28 cellular contexts compared by ENCODE assay signal in genomic region chr14:65804752-65805473, GRCh38.
DNase-seq lines count a peak whose midpoint lies in the region; ATAC-seq, FAIRE-seq and TF ChIP-seq lines count a peak whose summit lies in the region.
"Had no signal": no experiment of that assay in that cellular context is flagged by ENCODE, and none has a peak within 500 bp of the region (broad histone marks: within the 10 kb centered on the region; RNA-seq: fewer than 3 reads in every experiment).

No MANE protein-coding gene starts in this region.

- TF ChIP-seq CTCF in psoas muscle (IDR thresholded peaks at IDR 0.05): no peak

- H3K36me3 ChIP-seq in psoas muscle (ENCODE audit: insufficient read depth in 1 of 2, low read depth in 1 of 2): no peaks in the 10 kb centered on the region
- H3K36me3 ChIP-seq: BE2C, lower lobe of right lung, upper lobe of right lung had no signal

- ATAC-seq in activated T-cell treated with anti-CD3 and anti-CD28 coated beads, Interleukin-2, amount 50 U/mL, for 72 hours (replicated peaks in 1 of 2): peak; percentile 62 to 74
- ATAC-seq in GM19023 (IDR thresholded peaks at IDR 0.05; ENCODE audit: unreplicated experiment): peak; percentile 52
- peak; percentile 88 for ATAC-seq in stimulated activated naive CD8-positive, alpha-beta T cell treated with anti-CD3 and anti-CD28 coated beads, Interleukin-15, amount 100 ng/mL, for 72 hours
- ATAC-seq in psoas muscle: no peak
- ATAC-seq: CD8-positive, alpha-beta T cell; lower lobe of right lung; mucosa of descending colon; natural killer cell; upper lobe of right lung had no signal

- FAIRE-seq in HTR-8/SVneo (lab: Jason Lieb, UNC): peak; percentile 63
- FAIRE-seq: H1, RCC 7860 had no signal

- H3K27me3 Mint-ChIP-seq in activated T-cell treated with anti-CD3 and anti-CD28 coated beads, Interleukin-2, amount 50 U/mL, for 72 hours (ENCODE audit: low read depth): peaks cover 10% of the 10 kb centered on the region
- no peaks in the 10 kb centered on the region for H3K27me3 Mint-ChIP-seq in activated T-cell treated with anti-CD3 and anti-CD28 coated beads, Interleukin-2, amount 50 U/mL, for 24 hours
- H3K27me3 Mint-ChIP-seq in stimulated activated naive CD8-positive, alpha-beta T cell treated with anti-CD3 and anti-CD28 coated beads, Interleukin-15, amount 100 ng/mL, for 72 hours: no peaks in the 10 kb centered on the region

- H3K27ac ChIP-seq in psoas muscle: no peak overlapping the region
- H3K27ac ChIP-seq: epithelial cell of prostate, lower lobe of right lung, upper lobe of right lung, VCaP had no signal

- H3K27ac Mint-ChIP-seq in activated T-cell treated with anti-CD3 and anti-CD28 coated beads, Interleukin-2, amount 50 U/mL, for 72 hours: no peak overlapping the region
- H3K27ac Mint-ChIP-seq in activated T-cell treated with anti-CD3 and anti-CD28 coated beads, Interleukin-2, amount 50 U/mL, for 24 hours: no peak overlapping the region
- H3K27ac Mint-ChIP-seq in stimulated activated naive CD8-positive, alpha-beta T cell treated with anti-CD3 and anti-CD28 coated beads, Interleukin-15, amount 100 ng/mL, for 72 hours: no peak overlapping the region
- H3K27ac Mint-ChIP-seq: CD8-positive, alpha-beta T cell; natural killer cell had no signal

- WGBS in psoas muscle, 3 donors: 63 to 75% (median 68%) methylated on average over 9 of the region's 9 CpGs

- no peaks in the 10 kb centered on the region for H3K4me1 Mint-ChIP-seq in activated T-cell treated with anti-CD3 and anti-CD28 coated beads, Interleukin-2, amount 50 U/mL, for 72 hours (ENCODE audit: low read depth)
- no peaks in the 10 kb centered on the region for H3K4me1 Mint-ChIP-seq in activated T-cell treated with anti-CD3 and anti-CD28 coated beads, Interleukin-2, amount 50 U/mL, for 24 hours (ENCODE audit: low read depth)
- no peaks in the 10 kb centered on the region for H3K4me1 Mint-ChIP-seq in stimulated activated naive CD8-positive, alpha-beta T cell treated with anti-CD3 and anti-CD28 coated beads, Interleukin-15, amount 100 ng/mL, for 72 hours
- H3K4me1 Mint-ChIP-seq: natural killer cell had no signal

- DNase-seq in activated T-cell treated with anti-CD3 and anti-CD28 coated beads, Interleukin-2, amount 50 U/mL, for 72 hours: no peak
- no peak for DNase-seq in activated T-cell treated with anti-CD3 and anti-CD28 coated beads, Interleukin-2, amount 50 U/mL, for 24 hours
- DNase-seq in HTR-8/SVneo (ENCODE audit: insufficient read length, low spot score) (no peak), NCI-H2227 (lab: John Stamatoyannopoulos, UW; ENCODE audit: unreplicated experiment) (no peak), NCI-H1694 treated with DMSO at 0.1 percent for 48 hours (lab: John Stamatoyannopoulos, UW) (no peak), psoas muscle (no peak)
- no peak for DNase-seq in stimulated activated naive CD8-positive, alpha-beta T cell treated with anti-CD3 and anti-CD28 coated beads, Interleukin-15, amount 100 ng/mL, for 72 hours
- DNase-seq: BE2C; CD8-positive, alpha-beta T cell; cortex of kidney; effector memory CD4-positive, alpha-beta T cell; Kasumi-1; lower lobe of right lung; mucosa of descending colon; natural killer cell; NCI-H1417; NCI-H2081 treated with DMSO at 0.1 percent for 48 hours; NCI-H748 treated with DMSO at 0.1 percent for 48 hours; nucleus accumbens; SIG-M5; stimulated activated CD4-positive, alpha-beta T cell treated with anti-CD3 and anti-CD28 coated beads, Interleukin-15, amount 100 ng/mL, for 24 hours; stimulated activated CD4-positive, alpha-beta T cell treated with anti-CD3 and anti-CD28 coated beads, Interleukin-4, amount 100 ng/mL, for 4 hours; upper lobe of right lung had no signal

- intact Hi-C loops in psoas muscle (cut with DNase I): no loop called here

- peaks cover under 1% of the 10 kb centered on the region in 2 donors for H3K36me3 Mint-ChIP-seq in activated T-cell treated with anti-CD3 and anti-CD28 coated beads, Interleukin-2, amount 50 U/mL, for 72 hours (ENCODE audit: insufficient read depth in 2 of 2)
- no peaks in the 10 kb centered on the region for H3K36me3 Mint-ChIP-seq in activated T-cell treated with anti-CD3 and anti-CD28 coated beads, Interleukin-2, amount 50 U/mL, for 24 hours (ENCODE audit: low read depth)
- H3K36me3 Mint-ChIP-seq: CD8-positive, alpha-beta T cell; natural killer cell had no signal

- H3K4me3 Mint-ChIP-seq in activated T-cell treated with anti-CD3 and anti-CD28 coated beads, Interleukin-2, amount 50 U/mL, for 72 hours: no peak overlapping the region
- H3K4me3 Mint-ChIP-seq in activated T-cell treated with anti-CD3 and anti-CD28 coated beads, Interleukin-2, amount 50 U/mL, for 24 hours: no peak overlapping the region
- no peak overlapping the region for H3K4me3 Mint-ChIP-seq in stimulated activated naive CD8-positive, alpha-beta T cell treated with anti-CD3 and anti-CD28 coated beads, Interleukin-15, amount 100 ng/mL, for 72 hours
- H3K4me3 Mint-ChIP-seq: CD8-positive, alpha-beta T cell; natural killer cell had no signal

- peaks cover under 1 to 2% of the 10 kb centered on the region in 2 donors for H3K9me3 Mint-ChIP-seq in activated T-cell treated with anti-CD3 and anti-CD28 coated beads, Interleukin-2, amount 50 U/mL, for 72 hours
- H3K9me3 Mint-ChIP-seq in activated T-cell treated with anti-CD3 and anti-CD28 coated beads, Interleukin-2, amount 50 U/mL, for 24 hours: no peaks in the 10 kb centered on the region
- no peaks in the 10 kb centered on the region for H3K9me3 Mint-ChIP-seq in stimulated activated naive CD8-positive, alpha-beta T cell treated with anti-CD3 and anti-CD28 coated beads, Interleukin-15, amount 100 ng/mL, for 72 hours
- H3K9me3 Mint-ChIP-seq: natural killer cell had no signal

- no peaks in the 10 kb centered on the region for H3K4me1 ChIP-seq in psoas muscle
- H3K4me1 ChIP-seq: BE2C, lower lobe of right lung, upper lobe of right lung had no signal

- no peak overlapping the region for H3K4me3 ChIP-seq in psoas muscle
- H3K4me3 ChIP-seq: lower lobe of right lung, mucosa of descending colon, upper lobe of right lung had no signal

- peaks cover 9% of the 10 kb centered on the region for H3K9me3 ChIP-seq in psoas muscle
- H3K9me3 ChIP-seq: BE2C, lower lobe of right lung, upper lobe of right lung had no signal

- peaks cover 0 to 7% (median 6%) of the 10 kb centered on the region in 3 donors for H3K27me3 ChIP-seq in psoas muscle (ENCODE audit: insufficient read depth in 3 of 3, low read length in 2 of 3)
- H3K27me3 ChIP-seq: BE2C, upper lobe of right lung had no signal

Comparison
In these comparisons a context has a peak if more than half of its experiments do, and no peak if none do; other contexts are left out.
1. ATAC-seq: peak in activated T-cell treated with anti-CD3 and anti-CD28 coated beads, Interleukin-2, amount 50 U/mL, for 72 hours (2 of 2), GM19023 (single experiment) and stimulated activated naive CD8-positive, alpha-beta T cell treated with anti-CD3 and anti-CD28 coated beads, Interleukin-15, amount 100 ng/mL, for 72 hours (single experiment); none in psoas muscle (0 of 4).